Comparison of ENCODE assay signal across 8 cellular contexts in the genomic region with DNA sequence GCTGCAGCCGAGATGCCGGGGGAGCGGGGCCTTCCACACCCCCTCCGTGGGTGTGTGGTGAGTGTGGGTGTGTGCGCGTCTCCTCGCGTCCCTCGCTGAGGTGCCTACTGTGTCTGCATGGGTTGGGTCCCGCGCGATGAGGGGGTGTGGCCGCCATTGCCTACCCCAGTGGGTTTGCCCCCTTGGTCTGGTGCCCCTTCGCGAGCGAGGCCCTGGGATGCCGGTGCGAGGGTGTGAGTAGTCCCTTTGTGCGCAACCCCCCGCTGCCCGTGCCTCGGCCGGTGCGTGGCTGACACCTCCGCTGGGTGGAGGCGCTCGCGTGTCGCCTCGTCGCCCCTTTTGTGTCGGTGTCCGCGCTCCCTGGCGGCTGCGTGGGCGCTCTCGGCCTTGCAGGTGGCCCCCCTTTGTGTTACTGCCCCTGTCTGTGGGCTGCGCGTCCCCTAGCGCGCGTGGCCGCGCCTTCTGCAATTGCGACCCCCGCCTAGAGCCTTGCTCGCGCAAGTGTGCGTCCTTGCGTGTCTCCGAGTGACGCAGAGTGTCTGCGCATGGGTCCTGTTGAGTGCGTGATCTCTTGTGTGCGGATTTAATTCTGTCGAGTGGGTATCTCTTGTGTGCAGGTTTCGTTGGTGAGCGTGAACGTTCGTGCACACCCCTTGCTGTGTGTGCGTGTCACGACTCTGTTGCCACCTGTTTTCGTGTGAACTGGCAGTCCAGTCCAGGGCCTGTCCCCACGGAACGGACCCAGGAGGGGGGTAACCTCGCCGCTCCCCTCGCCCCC. TPM values are rescaled to one million over a fixed set of nuclear protein-coding genes. Genes with fewer than 3 reads are reported as not detected.
DNase-seq lines count a peak whose midpoint lies in the region; ATAC-seq, FAIRE-seq and TF ChIP-seq lines count a peak whose summit lies in the region.

No MANE protein-coding gene starts in this region.

- ATAC-seq in GM19372 (IDR thresholded peaks at IDR 0.05; ENCODE audit: low read depth, unreplicated experiment) (peak; percentile 27), HG03457 (IDR thresholded peaks at IDR 0.05; ENCODE audit: unreplicated experiment) (peak; percentile 26)

- H3K9me3 ChIP-seq in SK-N-MC (ENCODE audit: low read depth, low read length) (peaks cover 6% of the 10 kb centered on the region; the same call in 1 of the 2 replicates), adipocyte (ENCODE audit: control insufficient read depth, low read length) (no peaks in the 10 kb centered on the region), right atrium auricular region (no peaks in the 10 kb centered on the region)

- H3K27ac ChIP-seq in SK-N-MC: no peak overlapping the region
- H3K27ac ChIP-seq in right atrium auricular region: peak overlapping the region; percentile 95 to 100

- H3K9ac ChIP-seq in SK-N-MC (ENCODE audit: insufficient read length) (peak overlapping the region; percentile 88), adipocyte (ENCODE audit: low read length) (peak overlapping the region; percentile 96)

- H3K4me3 ChIP-seq in SK-N-MC (peak overlapping the region; percentile 82), adipocyte (ENCODE audit: low read length) (peak overlapping the region; percentile 97), right atrium auricular region (peak overlapping the region; percentile 83)

- TF ChIP-seq CTCF in right atrium auricular region (IDR thresholded peaks at IDR 0.05) (peak in 1 of 2 donors; percentile 12), D721Med (IDR thresholded peaks at IDR 0.05; ENCODE audit: insufficient read depth, missing control alignments) (no peak)

- FAIRE-seq in D721Med (lab: Jason Lieb, UNC): no peak

- H3K4me1 ChIP-seq in adipocyte (ENCODE audit: control insufficient read depth, insufficient read depth, low read length): peaks cover 21% of the 10 kb centered on the region
- peaks cover 0 to 23% of the 10 kb centered on the region in 2 donors for H3K4me1 ChIP-seq in right atrium auricular region

- H3K36me3 ChIP-seq in SK-N-MC (ENCODE audit: insufficient read depth, low read length): peaks cover 10% of the 10 kb centered on the region; the same call in 1 of the 2 replicates
- H3K36me3 ChIP-seq in adipocyte (ENCODE audit: control insufficient read depth, insufficient read depth, low read length, severe bottlenecking): peaks cover 7% of the 10 kb centered on the region
- H3K36me3 ChIP-seq in right atrium auricular region: peaks cover 7% of the 10 kb centered on the region

- DNase-seq in CD1c-positive myeloid dendritic cell (ENCODE audit: extremely low spot score) (peak; percentile 73), SK-N-MC (ENCODE audit: low read depth, low spot score) (no peak), adipocyte (ENCODE audit: low read depth) (peak; percentile 74), right atrium auricular region (ENCODE audit: low spot score) (no peak), putamen (ENCODE audit: low spot score) (peak; percentile 81), D721Med (ENCODE audit: insufficient read length, low spot score) (no peak)

- H3K27me3 ChIP-seq in adipocyte (replicated peaks; ENCODE audit: control insufficient read depth, insufficient read depth, low read length) (no peaks in the 10 kb centered on the region), right atrium auricular region (no peaks in the 10 kb centered on the region)

RNA-seq across cellular contexts. Expression of gene TTC3, which starts 0.6 kb away (rescaled TPM):
- 100 to 1,000 TPM in 1 of 2 donors, 10 to 100 TPM in 1; 63.6 to 111 TPM for total RNA-seq in right atrium auricular region

RNA-seq across cellular contexts. Expression of gene PIGP, which starts 0.7 kb away (rescaled TPM):
- total RNA-seq in right atrium auricular region: 10 to 100 TPM; 26.1 to 37.3 TPM

Comparison
In these comparisons a context has a peak if more than half of its experiments do, and no peak if none do; other contexts are left out.
1. DNase-seq: peak in CD1c-positive myeloid dendritic cell (single experiment), adipocyte (single experiment) and putamen (single experiment); none in SK-N-MC (single experiment), right atrium auricular region (single experiment) and D721Med (single experiment).
2. Peak in every context shown above with its lines, with median percentiles within 50 percentile points of each other: H3K4me3 ChIP-seq.